In genomic region chr11:71252434-71252781, GRCh38 we compare ENCODE assay signal across 9 cellular contexts. TPM values are rescaled to one million over a fixed set of nuclear protein-coding genes. Genes with fewer than 3 reads are reported as not detected.
DNase-seq lines count a peak whose midpoint lies in the region; ATAC-seq, FAIRE-seq and TF ChIP-seq lines count a peak whose summit lies in the region.
"Had no signal": no experiment of that assay in that cellular context is flagged by ENCODE, and none has a peak within 500 bp of the region (broad histone marks: within the 10 kb centered on the region; RNA-seq: fewer than 3 reads in every experiment).

SHANK2 (minus strand) TSS chr11:71252577; CDS start chr11:71147326, 105,251 bp downstream.

- TF ChIP-seq CTCF in astrocyte (IDR thresholded peaks at IDR 0.05; ENCODE audit: insufficient read depth, low read depth, low read length) (no peak), kidney (IDR thresholded peaks at IDR 0.05; ENCODE audit: borderline replicate concordance, extremely low read depth, insufficient read depth) (no peak), D721Med (IDR thresholded peaks at IDR 0.05; ENCODE audit: insufficient read depth, missing control alignments) (no peak), CD14-positive monocyte (IDR thresholded peaks at IDR 0.05) (no peak)

- 0 to 3% (median 1%) methylated on average over 10 to 55 of the region's 55 CpGs for WGBS in small intestine, 3 donors

- H3K4me1 Mint-ChIP-seq in astrocyte (ENCODE audit: low read depth, unreplicated experiment) (peaks cover 11% of the 10 kb centered on the region), CD14-positive monocyte (no peaks in the 10 kb centered on the region)
- H3K4me1 Mint-ChIP-seq: activated naive CD8-positive, alpha-beta T cell treated with anti-CD3 and anti-CD28 coated beads, Interleukin-2, amount 10 ng/mL, durations not matched to agents 7 days and 5 days had no signal

- peak within 1 kb of the TSS; percentile 63 for H2AFZ ChIP-seq in astrocyte (ENCODE audit: low read depth, low read length)

- H3K36me3 Mint-ChIP-seq in astrocyte (ENCODE audit: low read depth, unreplicated experiment) (no peaks in the 10 kb centered on the region), CD14-positive monocyte (peaks cover 0 to 2% of the 10 kb centered on the region in 2 donors)
- H3K36me3 Mint-ChIP-seq: activated naive CD8-positive, alpha-beta T cell treated with anti-CD3 and anti-CD28 coated beads, Interleukin-2, amount 10 ng/mL, durations not matched to agents 7 days and 5 days had no signal

- H4K20me1 ChIP-seq in astrocyte (ENCODE audit: insufficient read depth, low read length): no peaks in the 10 kb centered on the region

- H3K27me3 Mint-ChIP-seq in astrocyte (ENCODE audit: low read depth, unreplicated experiment): peaks cover 58% of the 10 kb centered on the region
- peaks cover 59 to 79% (median 75%) of the 10 kb centered on the region in 3 donors for H3K27me3 Mint-ChIP-seq in CD14-positive monocyte (ENCODE audit: low read depth in 3 of 3)

- H3K9ac ChIP-seq in astrocyte (ENCODE audit: low read length): no peak within 1 kb of the TSS
- H3K9ac ChIP-seq in kidney (ENCODE audit: low read length in 2 of 2): peak within 1 kb of the TSS; percentile 48 to 57

- no peaks in the 10 kb centered on the region for H3K36me3 ChIP-seq in astrocyte (ENCODE audit: insufficient read depth, low read length)
- H3K36me3 ChIP-seq in kidney (ENCODE audit: control insufficient read depth in 1 of 2, insufficient read depth in 2 of 2, low read length in 2 of 2): no peaks in the 10 kb centered on the region
- H3K36me3 ChIP-seq in small intestine (ENCODE audit: control insufficient read depth in 2 of 2, insufficient read depth in 2 of 2, low read length in 2 of 2): no peaks in the 10 kb centered on the region

- peak within 1 kb of the TSS; percentile 87 for H3K27ac Mint-ChIP-seq in astrocyte (ENCODE audit: unreplicated experiment)
- peak within 1 kb of the TSS in 1 of 7 donors; percentile 23 for H3K27ac Mint-ChIP-seq in CD14-positive monocyte

- H3K27me3 ChIP-seq in astrocyte (ENCODE audit: insufficient read depth, low read length) (peaks cover 45% of the 10 kb centered on the region), small intestine (ENCODE audit: control insufficient read depth in 2 of 2, insufficient read depth in 2 of 2, low read length in 2 of 2) (peaks cover 0 to 6% of the 10 kb centered on the region in 2 donors)

- H3K4me3 Mint-ChIP-seq in astrocyte (ENCODE audit: unreplicated experiment): peak within 1 kb of the TSS; percentile 84
- H3K4me3 Mint-ChIP-seq in CD14-positive monocyte: peak within 1 kb of the TSS in 1 of 2 donors; percentile 76
- H3K4me3 Mint-ChIP-seq: activated naive CD8-positive, alpha-beta T cell treated with anti-CD3 and anti-CD28 coated beads, Interleukin-2, amount 10 ng/mL, durations not matched to agents 7 days and 5 days had no signal

- H3K27ac ChIP-seq in astrocyte (ENCODE audit: low read depth, low read length) (no peak within 1 kb of the TSS), kidney (ENCODE audit: low read depth in 2 of 2, low read length in 2 of 2) (peak within 1 kb of the TSS; percentile 87 to 89), small intestine (ENCODE audit: low read depth in 1 of 2, low read length in 1 of 2) (peak within 1 kb of the TSS; percentile 74 to 76)

- H3K9me3 Mint-ChIP-seq in astrocyte (ENCODE audit: unreplicated experiment) (peaks cover 4% of the 10 kb centered on the region), CD14-positive monocyte (peaks cover 0 to 8% (median 3%) of the 10 kb centered on the region in 7 donors)
- H3K9me3 Mint-ChIP-seq: activated naive CD8-positive, alpha-beta T cell treated with anti-CD3 and anti-CD28 coated beads, Interleukin-2, amount 10 ng/mL, durations not matched to agents 7 days and 5 days had no signal

- intact Hi-C loops in kidney (cut with DNase I): no loop called here
- intact Hi-C loops in CD14-positive monocyte (cut with micrococcal nuclease): no loop called here

- peak within 1 kb of the TSS; percentile 84 for H3K4me2 ChIP-seq in astrocyte (ENCODE audit: low read length)

- CTCF ChIA-PET in HEK293T (lab: Yijun Ruan, JAX): interaction anchor here (1.0 to 1.1 kb wide), 2 partner anchors 13 to 132 kb away, joined by 3 read pairs; no protein-coding TSS in a partner anchor

- no peaks in the 10 kb centered on the region for H3K79me2 ChIP-seq in astrocyte (ENCODE audit: insufficient read depth, low read length)

- H3K9me3 ChIP-seq in astrocyte (ENCODE audit: insufficient read depth, low read depth, low read length) (no peaks in the 10 kb centered on the region), kidney (ENCODE audit: control insufficient read depth in 1 of 2, low read length in 2 of 2) (no peaks in the 10 kb centered on the region), small intestine (ENCODE audit: control insufficient read depth, low read depth) (no peaks in the 10 kb centered on the region)

- H3K4me1 ChIP-seq in astrocyte (ENCODE audit: insufficient read depth, low read length): peaks cover 12% of the 10 kb centered on the region
- H3K4me1 ChIP-seq in kidney (ENCODE audit: control insufficient read depth in 1 of 2, insufficient read depth in 1 of 2, low read depth in 1 of 2, low read length in 2 of 2): peaks cover 20 to 22% of the 10 kb centered on the region in 2 donors
- H3K4me1 ChIP-seq in small intestine (ENCODE audit: control insufficient read depth in 2 of 2, insufficient read depth in 1 of 2, low read depth in 1 of 2, low read length in 1 of 2): no peaks in the 10 kb centered on the region

- DNase-seq in HEK293T (ENCODE audit: extremely low spot score) (peak; percentile 45), astrocyte (ENCODE audit: low read depth) (no peak), kidney (no peak), small intestine (peak; percentile 69), CD1c-positive myeloid dendritic cell (ENCODE audit: extremely low spot score) (no peak), D721Med (ENCODE audit: insufficient read length, low spot score) (no peak), CD14-positive monocyte (ENCODE audit: low spot score) (no peak)
- DNase-seq: activated naive CD8-positive, alpha-beta T cell treated with anti-CD3 and anti-CD28 coated beads, Interleukin-2, amount 10 ng/mL, durations not matched to agents 7 days and 5 days had no signal

- ATAC-seq in GM21529 (IDR thresholded peaks at IDR 0.05; ENCODE audit: unreplicated experiment): no peak

- H3K4me3 ChIP-seq in astrocyte (ENCODE audit: insufficient read depth, low read depth, low read length) (peak within 1 kb of the TSS; percentile 41), kidney (ENCODE audit: low read length in 2 of 2) (peak within 1 kb of the TSS; percentile 72 to 76), small intestine (ENCODE audit: low read depth in 1 of 2, low read length in 2 of 2) (peak within 1 kb of the TSS; percentile 56 to 80)

- POLR2A ChIA-PET in HEK293T (lab: Yijun Ruan, JAX): no interaction called here

- FAIRE-seq in astrocyte (lab: Jason Lieb, UNC) (no peak), kidney (lab: Jason Lieb, UNC) (no peak), small intestine (lab: Jason Lieb, UNC) (no peak), D721Med (lab: Jason Lieb, UNC) (no peak)

TF ChIP-seq in HEK293T, 16 proteins besides CTCF, POLR2A, EP300 and RAD21:
- no peak for TF ChIP-seq FOXA1 (IDR thresholded peaks at IDR 0.05)

RNA-seq across cellular contexts. Expression of gene SHANK2, which starts in this region (rescaled TPM):
- 6.4 and 10.1 TPM in 2 replicates for total RNA-seq in astrocyte
- total RNA-seq in kidney: 57.8 TPM
- polyA plus RNA-seq in kidney (ENCODE audit: insufficient read depth, low read depth, low replicate concordance): 4.0 TPM
- polyA plus RNA-seq in small intestine: 1 to 10 TPM; 2.2 to 5.1 (median 2.4) TPM
- not detected for polyA plus RNA-seq in CD14-positive monocyte
- total RNA-seq: activated naive CD8-positive, alpha-beta T cell treated with anti-CD3 and anti-CD28 coated beads, Interleukin-2, amount 10 ng/mL, durations not matched to agents 7 days and 5 days had no signal

Comparison
In these comparisons a context has a peak if more than half of its experiments do, and no peak if none do; other contexts are left out.
1. DNase-seq: peak in HEK293T (single experiment) and small intestine (single experiment); none in astrocyte (single experiment), kidney (single experiment), CD1c-positive myeloid dendritic cell (single experiment), D721Med (single experiment) and CD14-positive monocyte (single experiment).
2. Peak in every context shown above with its lines, with median percentiles within 50 percentile points of each other: H3K4me3 ChIP-seq.